9 cellular contexts compared by ENCODE assay signal in genomic region chr16:89315791-89316581, GRCh38.
A peak's percentile ranks its signal among the peaks of the same experiment; 100 is the strongest.
DNase-seq lines count a peak whose midpoint lies in the region; ATAC-seq, FAIRE-seq and TF ChIP-seq lines count a peak whose summit lies in the region.
"Had no signal": no experiment of that assay in that cellular context is flagged by ENCODE, and none has a peak within 500 bp of the region (broad histone marks: within the 10 kb centered on the region; RNA-seq: fewer than 3 reads in every experiment).

No MANE protein-coding gene starts in this region.

- H3K4me1 ChIP-seq in RWPE2 (ENCODE audit: insufficient read depth, poor library complexity, severe bottlenecking) (peaks cover 65% of the 10 kb centered on the region), right atrium auricular region (peaks cover 4 to 82% of the 10 kb centered on the region in 2 donors)

- peak; percentile 52 for ATAC-seq in GM21447 (IDR thresholded peaks at IDR 0.05; ENCODE audit: unreplicated experiment)
- ATAC-seq in RWPE2 (ENCODE audit: low read depth): peak; percentile 71
- ATAC-seq in GM21825 (IDR thresholded peaks at IDR 0.05; ENCODE audit: unreplicated experiment): no peak

- DNase-seq in RWPE2 (ENCODE audit: low spot score): peak; percentile 85
- peak; percentile 76 for DNase-seq in activated naive CD4-positive, alpha-beta T cell treated with Interleukin-2 at 50 U/mL for 16 hours
- DNase-seq in right atrium auricular region (ENCODE audit: low spot score): peak; percentile 69
- peak; percentile 47 for DNase-seq in stimulated activated CD8-positive, alpha-beta memory T cell treated with anti-CD3 and anti-CD28 coated beads, Interleukin-12 subunit alpha, Interleukin-12 subunit beta, amount 100 ng/mL, for 24 hours (ENCODE audit: extremely low read depth)
- DNase-seq in D721Med (ENCODE audit: insufficient read length, low spot score): no peak
- no peak for DNase-seq in NCI-H146 (lab: John Stamatoyannopoulos, UW)

- no peak for FAIRE-seq in D721Med (lab: Jason Lieb, UNC)

- H3K27ac ChIP-seq in RWPE2 (ENCODE audit: poor library complexity, severe bottlenecking): peak overlapping the region; percentile 98
- H3K27ac ChIP-seq in right atrium auricular region: peak overlapping the region; percentile 30 to 32
- H3K27ac ChIP-seq: VCaP had no signal

- TF ChIP-seq CTCF in RWPE2 (IDR thresholded peaks at IDR 0.05; ENCODE audit: poor library complexity, severe bottlenecking) (no peak), right atrium auricular region (IDR thresholded peaks at IDR 0.05) (no peak), D721Med (IDR thresholded peaks at IDR 0.05; ENCODE audit: insufficient read depth, missing control alignments) (no peak)

- H3K36me3 ChIP-seq in RWPE2 (ENCODE audit: low read depth): peaks cover 39% of the 10 kb centered on the region
- H3K36me3 ChIP-seq in right atrium auricular region: peaks cover 16% of the 10 kb centered on the region

- H3K27me3 ChIP-seq in RWPE2 (ENCODE audit: insufficient read depth, poor library complexity, severe bottlenecking) (no peaks in the 10 kb centered on the region), right atrium auricular region (no peaks in the 10 kb centered on the region)

- H3K4me3 ChIP-seq in RWPE2 (ENCODE audit: severe bottlenecking): no peak overlapping the region
- H3K4me3 ChIP-seq in right atrium auricular region: no peak overlapping the region

- no peaks in the 10 kb centered on the region for H3K9me3 ChIP-seq in RWPE2 (ENCODE audit: severe bottlenecking)
- H3K9me3 ChIP-seq in right atrium auricular region: no peaks in the 10 kb centered on the region

Comparison
In these comparisons a context has a peak if more than half of its experiments do, and no peak if none do; other contexts are left out.
1. DNase-seq: peak in RWPE2 (single experiment), activated naive CD4-positive, alpha-beta T cell treated with Interleukin-2 at 50 U/mL for 16 hours (single experiment), right atrium auricular region (single experiment) and stimulated activated CD8-positive, alpha-beta memory T cell treated with anti-CD3 and anti-CD28 coated beads, Interleukin-12 subunit alpha, Interleukin-12 subunit beta, amount 100 ng/mL, for 24 hours (single experiment); none in D721Med (single experiment) and NCI-H146 (single experiment).